ENCODE assay signal across 21 cellular contexts in the genomic region with DNA sequence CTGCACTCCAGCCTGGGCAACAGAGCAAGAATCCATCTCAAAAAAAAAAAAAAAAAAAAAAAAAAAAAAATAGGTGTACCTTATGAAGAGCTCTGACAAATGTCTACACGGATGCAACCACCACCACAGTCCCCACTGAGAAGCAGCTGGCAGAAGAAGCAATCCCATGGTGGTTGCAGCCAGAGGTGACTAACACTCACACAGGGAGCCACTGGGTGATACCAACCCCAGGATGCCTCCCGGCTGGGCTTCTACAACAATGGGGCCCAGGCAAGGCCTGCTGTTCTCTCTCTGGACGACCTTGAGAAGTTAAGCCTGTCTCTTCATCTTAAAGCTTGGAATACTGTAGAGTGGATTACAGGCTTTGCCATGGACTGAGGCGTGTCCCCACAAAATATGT.
A peak's percentile ranks its signal among the peaks of the same experiment; 100 is the strongest.
DNase-seq lines count a peak whose midpoint lies in the region; ATAC-seq and TF ChIP-seq lines count a peak whose summit lies in the region.
"Had no signal": no experiment of that assay in that cellular context is flagged by ENCODE, and none has a peak within 500 bp of the region (broad histone marks: within the 10 kb centered on the region; RNA-seq: fewer than 3 reads in every experiment).

No MANE protein-coding gene starts in this region.

- peak overlapping the region; percentile 88 for H3K27ac Mint-ChIP-seq in dendritic cell treated with granulocyte-macrophage colony-stimulating factor and Interleukin-4, amounts not matched to agents 40 ng/mL and 50 ng/mL, for 4 days
- H3K27ac Mint-ChIP-seq: CD4-positive, CD25-positive, alpha-beta regulatory T cell; IgD-negative memory B cell had no signal

- no peaks in the 10 kb centered on the region for H3K36me3 Mint-ChIP-seq in dendritic cell treated with granulocyte-macrophage colony-stimulating factor and Interleukin-4, amounts not matched to agents 40 ng/mL and 50 ng/mL, for 4 days (ENCODE audit: low read depth)
- H3K36me3 Mint-ChIP-seq: CD4-positive, CD25-positive, alpha-beta regulatory T cell; IgD-negative memory B cell had no signal

- ATAC-seq in GM18873 (IDR thresholded peaks at IDR 0.05; ENCODE audit: low FRiP score, unreplicated experiment) = no peak
- no peak for ATAC-seq in Right ventricle myocardium inferior

- no peaks in the 10 kb centered on the region for H3K9me3 Mint-ChIP-seq in dendritic cell treated with granulocyte-macrophage colony-stimulating factor and Interleukin-4, amounts not matched to agents 40 ng/mL and 50 ng/mL, for 4 days
- H3K9me3 Mint-ChIP-seq: CD4-positive, CD25-positive, alpha-beta regulatory T cell had no signal

- peaks cover 38 to 83% (median 78%) of the 10 kb centered on the region in 10 experiments for H3K4me1 ChIP-seq in BLaER1 treated with 17β-estradiol and CSF1 and Interleukin-3, amounts not matched to agents 10 nM and 100 nM
- peaks cover 0 to 24% (median 12%) of the 10 kb centered on the region in 6 donors for H3K4me1 ChIP-seq in spleen

- no peak overlapping the region for H3K27ac ChIP-seq in BLaER1 treated with 17β-estradiol and CSF1 and Interleukin-3, amounts not matched to agents 10 nM and 100 nM
- H3K27ac ChIP-seq in spleen = no peak overlapping the region

- no peak for TF ChIP-seq CTCF in spleen (IDR thresholded peaks at IDR 0.05 in 8 of 11, conservative IDR thresholded peaks at IDR 0.05 in 3 of 11)

- H3K9me3 ChIP-seq in BLaER1 treated with 17β-estradiol and CSF1 and Interleukin-3, amounts not matched to agents 10 nM and 100 nM (replicated peaks in 1 of 11) = no peaks in the 10 kb centered on the region
- H3K9me3 ChIP-seq in MG63 (no peaks in the 10 kb centered on the region), spleen (no peaks in the 10 kb centered on the region)
- H3K9me3 ChIP-seq: SK-N-SH had no signal

- peaks cover 0 to 17% (median 0%) of the 10 kb centered on the region in 11 experiments; a peak in 5 of 22 replicates for H3K27me3 ChIP-seq in BLaER1 treated with 17β-estradiol and CSF1 and Interleukin-3, amounts not matched to agents 10 nM and 100 nM
- no peaks in the 10 kb centered on the region for H3K27me3 ChIP-seq in MG63
- peaks cover 0 to 31% (median 0%) of the 10 kb centered on the region in 7 donors for H3K27me3 ChIP-seq in spleen (replicated peaks in 1 of 7)

- H3K4me3 ChIP-seq in BLaER1 treated with 17β-estradiol and CSF1 and Interleukin-3, amounts not matched to agents 10 nM and 100 nM = no peak overlapping the region
- H3K4me3 ChIP-seq in MG63 (no peak overlapping the region), spleen (no peak overlapping the region)

- peaks cover 61% of the 10 kb centered on the region for H3K4me1 Mint-ChIP-seq in dendritic cell treated with granulocyte-macrophage colony-stimulating factor and Interleukin-4, amounts not matched to agents 40 ng/mL and 50 ng/mL, for 4 days (ENCODE audit: low read depth)

- intact Hi-C loops in dendritic cell treated with granulocyte-macrophage colony-stimulating factor and Interleukin-4, amounts not matched to agents 40 ng/mL and 50 ng/mL, for 4 days (cut with micrococcal nuclease) = loop anchor here (10.0 kb wide), 1 partner anchor 59 kb away; no protein-coding TSS in a partner anchor
- intact Hi-C loops in spleen (cut with DNase I; ENCODE audit: low total_unique reads) = no loop called here
- intact Hi-C loops in Right ventricle myocardium inferior (cut with DNase I) = no loop called here

- peak; percentile 8 for DNase-seq in MG63
- peak; percentile 48 for DNase-seq in spleen
- no peak for DNase-seq in Right ventricle myocardium inferior (ENCODE audit: missing footprints)
- DNase-seq in kidney glomerular epithelial cell (lab: John Stamatoyannopoulos, UW) = no peak
- DNase-seq: ACHN; AML-193; CD4-positive, CD25-positive, alpha-beta regulatory T cell; DMS53; H7; Kasumi-1; NCI-H1048; NCI-H1436 treated with DMSO at 0.1 percent for 48 hours; NCI-H2029 treated with DMSO at 0.1 percent for 48 hours; NCI-H2171 treated with DMSO at 0.1 percent for 48 hours; NCI-H748 treated with DMSO at 0.1 percent for 48 hours; Right ventricle myocardium superior; SK-N-SH had no signal

- 79 to 96% (median 83%) methylated on average over 4 of the region's 4 CpGs for WGBS in spleen, 5 donors

- TF ChIP-seq POLR2A in spleen (IDR thresholded peaks at IDR 0.05) = no peak

- H3K4me2 ChIP-seq in BLaER1 treated with 17β-estradiol and CSF1 and Interleukin-3, amounts not matched to agents 10 nM and 100 nM = peak overlapping the region in 8 of 11 experiments; percentile 65 to 92 (median 79); a peak in 16 of 22 replicates
- H3K4me2 ChIP-seq: SK-N-SH had no signal

- H3K9ac ChIP-seq in BLaER1 treated with 17β-estradiol and CSF1 and Interleukin-3, amounts not matched to agents 10 nM and 100 nM = no peak overlapping the region
- H3K9ac ChIP-seq: SK-N-SH had no signal

- no peak overlapping the region for H3K4me3 Mint-ChIP-seq in dendritic cell treated with granulocyte-macrophage colony-stimulating factor and Interleukin-4, amounts not matched to agents 40 ng/mL and 50 ng/mL, for 4 days
- H3K4me3 Mint-ChIP-seq: CD4-positive, CD25-positive, alpha-beta regulatory T cell; IgD-negative memory B cell had no signal

- peaks cover 30% of the 10 kb centered on the region for H3K27me3 Mint-ChIP-seq in dendritic cell treated with granulocyte-macrophage colony-stimulating factor and Interleukin-4, amounts not matched to agents 40 ng/mL and 50 ng/mL, for 4 days

- peaks cover 0 to 9% (median 0%) of the 10 kb centered on the region in 11 experiments; a peak in 3 of 22 replicates for H4K20me1 ChIP-seq in BLaER1 treated with 17β-estradiol and CSF1 and Interleukin-3, amounts not matched to agents 10 nM and 100 nM

- no peaks in the 10 kb centered on the region for H3K36me3 ChIP-seq in BLaER1 treated with 17β-estradiol and CSF1 and Interleukin-3, amounts not matched to agents 10 nM and 100 nM
- H3K36me3 ChIP-seq in MG63 = no peaks in the 10 kb centered on the region
- no peaks in the 10 kb centered on the region for H3K36me3 ChIP-seq in spleen

Comparison
In these comparisons a context has a peak if more than half of its experiments do, and no peak if none do; other contexts are left out.
1. DNase-seq: peak in MG63 (single experiment) and spleen (single experiment); none in Right ventricle myocardium inferior (single experiment) and kidney glomerular epithelial cell (single experiment).